ENCODE assay signal across 17 cellular contexts in genomic region chr12:9337656-9338055, GRCh38.
DNase-seq lines count a peak whose midpoint lies in the region; ATAC-seq and TF ChIP-seq lines count a peak whose summit lies in the region.
"Had no signal": no experiment of that assay in that cellular context is flagged by ENCODE, and none has a peak within 500 bp of the region (broad histone marks: within the 10 kb centered on the region; RNA-seq: fewer than 3 reads in every experiment).

No MANE protein-coding gene starts in this region.

- no peak overlapping the region for H2AFZ ChIP-seq in smooth muscle cell (ENCODE audit: low read depth)

- no peaks in the 10 kb centered on the region for H3K79me2 ChIP-seq in smooth muscle cell (ENCODE audit: low read depth)

- intact Hi-C loops in activated CD4-positive, alpha-beta T cell treated with anti-CD3 and anti-CD28 coated beads for 36 hours (cut with DNase I, micrococcal nuclease), result loop anchor here in 1 of 2 experiments (10.0 kb wide), 2 partner anchors 127 to 387 kb away; no protein-coding TSS in a partner anchor

- no peaks in the 10 kb centered on the region for H4K20me1 ChIP-seq in smooth muscle cell (ENCODE audit: low read depth)
- H4K20me1 ChIP-seq: BLaER1 treated with 17β-estradiol and CSF1 and Interleukin-3, amounts not matched to agents 10 nM and 100 nM had no signal

- H3K4me3 ChIP-seq in smooth muscle cell, result no peak overlapping the region
- H3K4me3 ChIP-seq: A549; BLaER1 treated with 17β-estradiol and CSF1 and Interleukin-3, amounts not matched to agents 10 nM and 100 nM had no signal

- no peaks in the 10 kb centered on the region for H3K9me3 ChIP-seq in smooth muscle cell (replicated peaks; ENCODE audit: low read depth)
- H3K9me3 ChIP-seq: A549 had no signal

- CTCF ChIA-PET in activated CD4-positive, alpha-beta T cell treated with anti-CD3 and anti-CD28 coated beads for 36 hours (lab: Charles Lee), result interaction anchor here (1.0 kb wide), 1 partner anchor 370 kb away, joined by 3 read pairs; no protein-coding TSS in a partner anchor

- H3K9ac ChIP-seq in smooth muscle cell (ENCODE audit: low read depth), result no peak overlapping the region
- H3K9ac ChIP-seq: BLaER1 treated with 17β-estradiol and CSF1 and Interleukin-3, amounts not matched to agents 10 nM and 100 nM had no signal

- H3K4me2 ChIP-seq in smooth muscle cell, result no peak overlapping the region
- H3K4me2 ChIP-seq: A549; BLaER1 treated with 17β-estradiol and CSF1 and Interleukin-3, amounts not matched to agents 10 nM and 100 nM had no signal

- H3K36me3 ChIP-seq in smooth muscle cell (ENCODE audit: low read depth), result no peaks in the 10 kb centered on the region

- peaks cover 5% of the 10 kb centered on the region for H3K9me3 Mint-ChIP-seq in activated CD4-positive, alpha-beta T cell treated with anti-CD3 and anti-CD28 coated beads for 36 hours (ENCODE audit: low read depth)
- peaks cover 0 to 10% of the 10 kb centered on the region in 2 donors for H3K9me3 Mint-ChIP-seq in stimulated activated naive CD8-positive, alpha-beta T cell treated with anti-CD3 and anti-CD28 coated beads, Interleukin-15, amount 100 ng/mL, for 72 hours

- POLR2A ChIA-PET in activated CD4-positive, alpha-beta T cell treated with anti-CD3 and anti-CD28 coated beads for 36 hours (lab: Charles Lee), result no interaction called here

- no peak overlapping the region for H3K27ac Mint-ChIP-seq in activated CD4-positive, alpha-beta T cell treated with anti-CD3 and anti-CD28 coated beads for 36 hours
- H3K27ac Mint-ChIP-seq in stimulated activated naive CD8-positive, alpha-beta T cell treated with anti-CD3 and anti-CD28 coated beads, Interleukin-15, amount 100 ng/mL, for 72 hours, result no peak overlapping the region
- H3K27ac Mint-ChIP-seq: B cell; CD4-positive, alpha-beta T cell; CD8-positive, alpha-beta T cell had no signal

- H3K27ac ChIP-seq in smooth muscle cell (ENCODE audit: low read depth), result no peak overlapping the region
- H3K27ac ChIP-seq: 22Rv1; A549; BLaER1 treated with 17β-estradiol and CSF1 and Interleukin-3, amounts not matched to agents 10 nM and 100 nM; C4-2B had no signal

- no peaks in the 10 kb centered on the region for H3K27me3 Mint-ChIP-seq in activated CD4-positive, alpha-beta T cell treated with anti-CD3 and anti-CD28 coated beads for 36 hours
- H3K27me3 Mint-ChIP-seq in stimulated activated naive CD8-positive, alpha-beta T cell treated with anti-CD3 and anti-CD28 coated beads, Interleukin-15, amount 100 ng/mL, for 72 hours, result no peaks in the 10 kb centered on the region
- H3K27me3 Mint-ChIP-seq: B cell; CD4-positive, alpha-beta T cell had no signal

- TF ChIP-seq CTCF in smooth muscle cell (IDR thresholded peaks at IDR 0.05; ENCODE audit: borderline replicate concordance, insufficient read depth, poor library complexity, severe bottlenecking), result no peak

- peaks cover 13% of the 10 kb centered on the region for H3K4me1 Mint-ChIP-seq in activated CD4-positive, alpha-beta T cell treated with anti-CD3 and anti-CD28 coated beads for 36 hours
- H3K4me1 Mint-ChIP-seq in stimulated activated naive CD8-positive, alpha-beta T cell treated with anti-CD3 and anti-CD28 coated beads, Interleukin-15, amount 100 ng/mL, for 72 hours, result peaks cover 18% of the 10 kb centered on the region

- H3K27me3 ChIP-seq in smooth muscle cell (ENCODE audit: low read depth), result no peaks in the 10 kb centered on the region
- H3K27me3 ChIP-seq: BLaER1 treated with 17β-estradiol and CSF1 and Interleukin-3, amounts not matched to agents 10 nM and 100 nM had no signal

- no peaks in the 10 kb centered on the region for H3F3A ChIP-seq in smooth muscle cell (ENCODE audit: low read depth)

- H3K4me1 ChIP-seq in smooth muscle cell (ENCODE audit: low read depth), result no peaks in the 10 kb centered on the region

- peak; percentile 12 for ATAC-seq in activated CD4-positive, alpha-beta T cell treated with anti-CD3 and anti-CD28 coated beads for 36 hours
- peak; percentile 35 for ATAC-seq in stimulated activated naive CD8-positive, alpha-beta T cell treated with anti-CD3 and anti-CD28 coated beads, Interleukin-15, amount 100 ng/mL, for 72 hours
- no peak for ATAC-seq in stimulated activated naive CD8-positive, alpha-beta T cell treated with anti-CD3 and anti-CD28 coated beads, Interleukin-15, Interleukin-2, amounts not matched to agents 100 U/mL and 50 U/mL, for 24 hours
- ATAC-seq: A549; CD8-positive, alpha-beta T cell had no signal

- no peak overlapping the region for H3K4me3 Mint-ChIP-seq in activated CD4-positive, alpha-beta T cell treated with anti-CD3 and anti-CD28 coated beads for 36 hours
- H3K4me3 Mint-ChIP-seq in stimulated activated naive CD8-positive, alpha-beta T cell treated with anti-CD3 and anti-CD28 coated beads, Interleukin-15, amount 100 ng/mL, for 72 hours, result no peak overlapping the region
- H3K4me3 Mint-ChIP-seq: B cell; CD4-positive, alpha-beta T cell; CD8-positive, alpha-beta T cell had no signal

- DNase-seq in activated CD4-positive, alpha-beta T cell treated with anti-CD3 and anti-CD28 coated beads for 36 hours, result no peak
- DNase-seq in activated CD4-positive, alpha-beta T cell treated with anti-CD3 and anti-CD28 coated beads for 4 hours, result no peak
- no peak for DNase-seq in stimulated activated naive CD8-positive, alpha-beta T cell treated with anti-CD3 and anti-CD28 coated beads, Interleukin-15, amount 100 ng/mL, for 72 hours
- no peak for DNase-seq in stimulated activated naive CD8-positive, alpha-beta T cell treated with anti-CD3 and anti-CD28 coated beads, Interleukin-15, Interleukin-2, amounts not matched to agents 100 U/mL and 50 U/mL, for 24 hours
- DNase-seq in smooth muscle cell (lab: John Stamatoyannopoulos, UW; ENCODE audit: unreplicated experiment), result no peak
- DNase-seq: AML-193; Caco-2; Calu3; CD4-positive, alpha-beta T cell; CD8-positive, alpha-beta T cell; DMS79 treated with DMSO at 0.1 percent for 48 hours; GF-D8 had no signal

- H3K36me3 Mint-ChIP-seq in activated CD4-positive, alpha-beta T cell treated with anti-CD3 and anti-CD28 coated beads for 36 hours (ENCODE audit: low read depth), result peaks cover 2% of the 10 kb centered on the region
